8 cellular contexts compared by ENCODE assay signal in genomic region chr14:61537567-61538463, GRCh38.
DNase-seq lines count a peak whose midpoint lies in the region; ATAC-seq and TF ChIP-seq lines count a peak whose summit lies in the region.

No MANE protein-coding gene starts in this region.

- ATAC-seq in T-helper 17 cell (peak; percentile 44), natural killer cell (peak in 2 of 3 donors; percentile 43 to 46), HG02938 (IDR thresholded peaks at IDR 0.05; ENCODE audit: unreplicated experiment) (no peak), GM21360 (IDR thresholded peaks at IDR 0.05; ENCODE audit: unreplicated experiment) (no peak)

- DNase-seq in Caki2 (ENCODE audit: low read depth) (peak; percentile 73), HPDE6-E6E7 (ENCODE audit: extremely low spot score) (peak; percentile 98), T-helper 17 cell (no peak), epithelial cell of esophagus (ENCODE audit: low read depth) (peak; percentile 99), natural killer cell (no peak), activated gamma-delta T cell (lab: John Stamatoyannopoulos, UW) (no peak)

- H3K36me3 Mint-ChIP-seq in T-helper 17 cell (ENCODE audit: low read depth): peaks cover 8% of the 10 kb centered on the region
- peaks cover 36% of the 10 kb centered on the region for H3K36me3 Mint-ChIP-seq in natural killer cell

- H3K9me3 Mint-ChIP-seq in natural killer cell: no peaks in the 10 kb centered on the region

- intact Hi-C loops in natural killer cell (cut with micrococcal nuclease): no loop called here

- H3K4me1 Mint-ChIP-seq in T-helper 17 cell (peaks cover 30% of the 10 kb centered on the region), natural killer cell (peaks cover 85 to 86% of the 10 kb centered on the region in 2 donors)

- peak overlapping the region; percentile 84 for H3K27ac Mint-ChIP-seq in T-helper 17 cell
- H3K27ac Mint-ChIP-seq in natural killer cell: peak overlapping the region; percentile 86

- no peak for TF ChIP-seq CTCF in epithelial cell of esophagus (IDR thresholded peaks at IDR 0.05; ENCODE audit: insufficient read depth, low read depth, low read length, missing control alignments)
- TF ChIP-seq CTCF in natural killer cell (IDR thresholded peaks at IDR 0.05): no peak

- no peaks in the 10 kb centered on the region for H3K9me3 ChIP-seq in T-helper 17 cell (ENCODE audit: control insufficient read depth, low read length, poor library complexity, severe bottlenecking)

- in situ Hi-C loops in Caki2 (cut with HindIII; ENCODE audit: low pct_unique_long_range_greater_than_20kb, low sequenced_read_pairs): no loop called here

- H3K4me3 ChIP-seq in epithelial cell of esophagus (ENCODE audit: low read length): no peak overlapping the region

- H3K4me3 Mint-ChIP-seq in T-helper 17 cell (no peak overlapping the region), natural killer cell (peak overlapping the region; percentile 25)

- H3K27me3 Mint-ChIP-seq in T-helper 17 cell (no peaks in the 10 kb centered on the region), natural killer cell (ENCODE audit: low read depth in 2 of 2) (no peaks in the 10 kb centered on the region)

Comparison
In these comparisons a context has a peak if more than half of its experiments do, and no peak if none do; other contexts are left out.
1. DNase-seq: peak in Caki2 (single experiment), HPDE6-E6E7 (single experiment) and epithelial cell of esophagus (single experiment); none in T-helper 17 cell (0 of 3), natural killer cell (single experiment) and activated gamma-delta T cell (single experiment).
2. ATAC-seq: peak in T-helper 17 cell (single experiment) and natural killer cell (2 of 3); none in HG02938 (single experiment) and GM21360 (single experiment).